Comparison of ENCODE assay signal across 1 cellular context in genomic region chr7:157564518-157565177, GRCh38.
TF ChIP-seq lines count a peak whose summit lies in the region.

No MANE protein-coding gene starts in this region.

TF ChIP-seq in HCT116, 20 proteins besides CTCF, POLR2A, EP300 and RAD21 (continued from another document):
- TF ChIP-seq EZH2phosphoT487 (IDR thresholded peaks at IDR 0.05; ENCODE audit: borderline replicate concordance) (no peak), ELF1 (IDR thresholded peaks at IDR 0.05; ENCODE audit: borderline replicate concordance, low read depth) (no peak; the same call in 1 of the 2 replicates), CBX3 (IDR thresholded peaks at IDR 0.05; ENCODE audit: low read depth) (peak; percentile 79), POLR2AphosphoS5 (IDR thresholded peaks at IDR 0.05; ENCODE audit: low read depth, low read length) (no peak; the same call in 1 of the 2 replicates), TCF7L2 (IDR thresholded peaks at IDR 0.05; ENCODE audit: borderline replicate concordance, extremely low read depth, insufficient read depth, insufficient read length) (peak; percentile 26), ATF3 (IDR thresholded peaks at IDR 0.05) (no peak), EGR1 (IDR thresholded peaks at IDR 0.05; ENCODE audit: low read depth) (peak; percentile 89), REST (IDR thresholded peaks at IDR 0.05; ENCODE audit: low read depth) (no peak), CEBPB (IDR thresholded peaks at IDR 0.05; ENCODE audit: low read depth) (no peak; the same call in 1 of the 2 replicates), ZFX (IDR thresholded peaks at IDR 0.05) (no peak), MAX (IDR thresholded peaks at IDR 0.05) (peak; percentile 83), FOSL1 (IDR thresholded peaks at IDR 0.05; ENCODE audit: low read depth) (peak; percentile 88), YY1 (IDR thresholded peaks at IDR 0.05; ENCODE audit: extremely low read depth, insufficient replicate concordance, low read depth, low read length) (peak; percentile 63), JUND (IDR thresholded peaks at IDR 0.05) (peak; percentile 94)
